ENCODE assay signal across 9 cellular contexts in the genomic region with DNA sequence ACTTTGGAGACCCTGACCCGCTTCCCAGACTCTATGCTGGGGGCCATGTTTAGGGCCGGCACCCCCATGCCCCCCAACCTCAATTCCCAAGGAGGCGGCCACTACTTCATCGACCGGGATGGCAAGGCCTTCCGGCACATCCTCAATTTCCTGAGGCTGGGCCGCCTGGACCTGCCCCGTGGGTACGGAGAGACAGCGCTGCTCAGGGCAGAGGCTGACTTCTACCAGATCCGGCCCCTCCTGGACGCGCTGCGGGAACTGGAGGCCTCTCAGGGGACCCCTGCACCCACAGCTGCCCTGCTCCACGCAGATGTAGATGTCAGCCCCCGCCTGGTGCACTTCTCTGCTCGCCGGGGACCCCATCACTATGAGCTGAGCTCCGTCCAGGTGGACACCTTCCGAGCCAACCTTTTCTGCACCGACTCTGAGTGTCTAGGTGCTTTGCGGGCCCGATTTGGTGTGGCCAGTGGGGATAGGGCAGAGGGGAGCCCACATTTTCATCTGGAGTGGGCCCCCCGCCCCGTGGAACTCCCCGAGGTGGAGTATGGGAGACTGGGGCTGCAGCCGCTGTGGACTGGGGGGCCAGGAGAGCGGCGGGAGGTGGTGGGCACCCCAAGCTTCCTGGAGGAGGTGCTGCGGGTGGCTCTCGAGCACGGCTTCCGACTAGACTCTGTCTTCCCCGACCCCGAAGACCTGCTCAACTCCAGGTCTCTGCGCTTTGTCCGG. TPM values are rescaled to one million over a fixed set of nuclear protein-coding genes. Genes with fewer than 3 reads are reported as not detected.
DNase-seq lines count a peak whose midpoint lies in the region; ATAC-seq, FAIRE-seq and TF ChIP-seq lines count a peak whose summit lies in the region.
"Had no signal": no experiment of that assay in that cellular context is flagged by ENCODE, and none has a peak within 500 bp of the region (broad histone marks: within the 10 kb centered on the region; RNA-seq: fewer than 3 reads in every experiment).

No MANE protein-coding gene starts in this region.

- H3K9ac ChIP-seq in GM12878 (ENCODE audit: control insufficient read depth, insufficient read depth, low read length): peak overlapping the region; percentile 62
- H3K9ac ChIP-seq in mesenchymal stem cell (ENCODE audit: low read length): peak overlapping the region; percentile 99

- H3K36me3 ChIP-seq in GM12878 (ENCODE audit: control insufficient read depth in 2 of 2, insufficient read depth in 2 of 2, low read length in 1 of 2) (peaks cover 2% of the 10 kb centered on the region in 2 experiments; a peak in 2 of 4 replicates), mesenchymal stem cell (ENCODE audit: control insufficient read depth in 1 of 2, insufficient read depth in 2 of 2, low read depth in 1 of 2, low read length in 2 of 2) (no peaks in the 10 kb centered on the region), tibial nerve (no peaks in the 10 kb centered on the region)

- H3K9me3 ChIP-seq in GM12878 (replicated peaks; ENCODE audit: control insufficient read depth, insufficient read depth, low read length) (no peaks in the 10 kb centered on the region), mesenchymal stem cell (ENCODE audit: control insufficient read depth, low read length) (no peaks in the 10 kb centered on the region), tibial nerve (no peaks in the 10 kb centered on the region)

- H4K20me1 ChIP-seq in GM12878 (ENCODE audit: control insufficient read depth, insufficient read depth): no peaks in the 10 kb centered on the region

- H3K27ac ChIP-seq in GM12878 (ENCODE audit: control insufficient read depth, insufficient read depth) (no peak overlapping the region), mesenchymal stem cell (ENCODE audit: low read length, poor library complexity, severe bottlenecking) (no peak overlapping the region), tibial nerve (peak overlapping the region; percentile 91 to 100 (median 96))

- TF ChIP-seq CTCF in GM12878 (IDR thresholded peaks at IDR 0.05 in 2 of 3, conservative IDR thresholded peaks at IDR 0.05 in 1 of 3; ENCODE audit: control insufficient read depth in 2 of 3, extremely low read depth in 1 of 3, insufficient read depth in 1 of 3, low read depth in 3 of 3, low read length in 3 of 3) (no peak), tibial nerve (IDR thresholded peaks at IDR 0.05) (no peak)

- H3K27me3 ChIP-seq in GM12878 (replicated peaks in 1 of 2; ENCODE audit: control insufficient read depth in 2 of 2, insufficient read depth in 2 of 2, low read length in 1 of 2) (no peaks in the 10 kb centered on the region), mesenchymal stem cell (ENCODE audit: control insufficient read depth in 1 of 2, insufficient read depth in 1 of 2, low read length in 2 of 2) (no peaks in the 10 kb centered on the region), tibial nerve (no peaks in the 10 kb centered on the region)

- 90% methylated on average over 28 of the region's 37 CpGs for WGBS in GM12878 (ENCODE audit: insufficient coverage, insufficient replicate concordance, low lambda C conversion rate, missing lambda C conversion rate)
- 92% methylated on average over 37 of the region's 37 CpGs for WGBS in mesenchymal stem cell
- WGBS in tibial nerve, 2 donors: 75 to 78% methylated on average over 37 of the region's 37 CpGs

- H4K91ac ChIP-seq in mesenchymal stem cell (ENCODE audit: low read length): peak overlapping the region; percentile 96

- peak overlapping the region in 1 of 2 experiments; percentile 14 for H3K23ac ChIP-seq in mesenchymal stem cell (ENCODE audit: low read length in 2 of 2)

- H2BK120ac ChIP-seq in mesenchymal stem cell (ENCODE audit: low read depth, low read length): no peak overlapping the region

- TF ChIP-seq POLR2A in GM12878 (IDR thresholded peaks at IDR 0.05; ENCODE audit: low read depth, low read length) (no peak), tibial nerve (IDR thresholded peaks at IDR 0.05) (no peak)

- H3K4ac ChIP-seq in mesenchymal stem cell (ENCODE audit: low read depth in 1 of 2, low read length in 2 of 2): peak overlapping the region in 1 of 2 experiments; percentile 29

- peaks cover 52% of the 10 kb centered on the region for H3K4me1 Mint-ChIP-seq in activated T-cell treated with anti-CD3 and anti-CD28 coated beads, Interleukin-2, amount 50 U/mL, for 24 hours (ENCODE audit: low read depth)

- peak overlapping the region in 1 of 2 experiments; percentile 97 for H3K18ac ChIP-seq in mesenchymal stem cell (ENCODE audit: low read depth in 1 of 2, low read length in 2 of 2)

- no peak for TF ChIP-seq RAD21 in GM12878 (IDR thresholded peaks at IDR 0.05; ENCODE audit: insufficient read depth, low read depth, low read length)

- CTCF ChIA-PET in GM12878 (lab: Yijun Ruan, JAX): interaction anchor here (0.6 to 4.0 kb wide), 10 partner anchors 8 to 335 kb away, joined by 3 to 58 read pairs (median 4); a partner anchor contains a TSS

- no peaks in the 10 kb centered on the region for H3K9me3 Mint-ChIP-seq in activated T-cell treated with anti-CD3 and anti-CD28 coated beads, Interleukin-2, amount 50 U/mL, for 24 hours

- no peak overlapping the region for H2AFZ ChIP-seq in GM12878 (ENCODE audit: control insufficient read depth, low read depth, low read length)
- no peak overlapping the region for H2AFZ ChIP-seq in mesenchymal stem cell (ENCODE audit: low read depth, low read length)

- H3K79me1 ChIP-seq in mesenchymal stem cell (replicated peaks; ENCODE audit: low read length, poor library complexity, severe bottlenecking): peaks cover 33% of the 10 kb centered on the region

- RAD21 ChIA-PET in GM12878 (lab: Charles Lee; ENCODE audit: unreplicated experiment): interaction anchor here (0.6 to 5.0 kb wide), 9 partner anchors 9 to 103 kb away, joined by 3 to 45 read pairs (median 4); a partner anchor contains a TSS

- ATAC-seq in GM12878 (no peak), HG02970 (IDR thresholded peaks at IDR 0.05; ENCODE audit: low FRiP score, unreplicated experiment) (no peak), GM21723 (IDR thresholded peaks at IDR 0.05; ENCODE audit: unreplicated experiment) (no peak)

- peaks cover 38% of the 10 kb centered on the region for H3K36me3 Mint-ChIP-seq in activated T-cell treated with anti-CD3 and anti-CD28 coated beads, Interleukin-2, amount 50 U/mL, for 24 hours (ENCODE audit: low read depth)

- H3K79me2 ChIP-seq in GM12878 (ENCODE audit: control insufficient read depth, insufficient read depth, low read length): peaks cover 7% of the 10 kb centered on the region

- no peak for DNase-seq in activated T-cell treated with anti-CD3 and anti-CD28 coated beads, Interleukin-2, amount 50 U/mL, for 24 hours
- no peak for DNase-seq in activated T-cell treated with anti-CD3 and anti-CD28 coated beads, Interleukin-2, amount 50 U/mL, for 48 hours
- DNase-seq in GM12878 (ENCODE audit: low read depth, low spot score) (no peak), mesenchymal stem cell (no peak), tibial nerve (ENCODE audit: low spot score in 2 of 2) (no peak), NCI-H524 (lab: John Stamatoyannopoulos, UW) (no peak)
- DNase-seq: NCI-H526 treated with DMSO at 0.1 percent for 48 hours had no signal

- peak overlapping the region; percentile 19 for H4K8ac ChIP-seq in mesenchymal stem cell (ENCODE audit: low read length)

- peak overlapping the region; percentile 80 for H2BK15ac ChIP-seq in mesenchymal stem cell (ENCODE audit: low read depth, poor library complexity, severe bottlenecking)

- H3K4me3 ChIP-seq in GM12878 (peak overlapping the region; percentile 88), mesenchymal stem cell (ENCODE audit: insufficient read depth in 1 of 2, low read depth in 1 of 2, low read length in 2 of 2) (peak overlapping the region in 1 of 2 experiments; percentile 95), tibial nerve (peak overlapping the region; percentile 71 to 95 (median 76))

- peak overlapping the region; percentile 93 for H3K4me2 ChIP-seq in GM12878 (ENCODE audit: control insufficient read depth, insufficient read depth)
- H3K4me2 ChIP-seq in mesenchymal stem cell (ENCODE audit: low read length, poor library complexity, severe bottlenecking): peak overlapping the region; percentile 80

- TF ChIP-seq EP300 in GM12878 (IDR thresholded peaks at IDR 0.05; ENCODE audit: borderline replicate concordance in 1 of 2, control insufficient read depth in 1 of 2, low read depth in 2 of 2, low read length in 2 of 2) (no peak), tibial nerve (IDR thresholded peaks at IDR 0.05) (no peak)

- in situ Hi-C loops in GM12878 (cut with MboI): no loop called here

- peak overlapping the region; percentile 90 for H3K27ac Mint-ChIP-seq in activated T-cell treated with anti-CD3 and anti-CD28 coated beads, Interleukin-2, amount 50 U/mL, for 24 hours

- no peaks in the 10 kb centered on the region for H3K27me3 Mint-ChIP-seq in activated T-cell treated with anti-CD3 and anti-CD28 coated beads, Interleukin-2, amount 50 U/mL, for 24 hours

- no peak for FAIRE-seq in GM12878 (lab: Jason Lieb, UNC)

- H2AK5ac ChIP-seq in mesenchymal stem cell (ENCODE audit: low read length, severe bottlenecking): no peak overlapping the region

- SMC1A ChIA-PET in GM12878 (lab: Charles Lee; ENCODE audit: uncharacterized antibody, unreplicated experiment): interaction anchor here (0.7 to 1.9 kb wide), 7 partner anchors 15 to 334 kb away, joined by 3 to 9 read pairs (median 4); a partner anchor contains a TSS

- no peak overlapping the region for H3K14ac ChIP-seq in mesenchymal stem cell (ENCODE audit: low read length in 2 of 2)

- intact Hi-C loops in GM12878 (cut with micrococcal nuclease; ENCODE audit: unreplicated experiment): loop anchor here (5.0 kb wide), 1 partner anchor 84 kb away; a partner anchor contains a TSS

- peak overlapping the region in 1 of 2 experiments; percentile 45 for H2BK12ac ChIP-seq in mesenchymal stem cell (ENCODE audit: low read length in 2 of 2)

- BruUV-seq in GM12878 (replicated peaks; lab: Mats Ljungman, UMichigan): no TSS peak

- POLR2A ChIA-PET in GM12878 (lab: Charles Lee): interaction anchor here (0.7 to 1.3 kb wide), 6 partner anchors 16 to 318 kb away, joined by 3 to 10 read pairs (median 4); a partner anchor contains a TSS

- H3K4me1 ChIP-seq in GM12878 (ENCODE audit: control insufficient read depth, insufficient read depth, low read length): peaks cover 23% of the 10 kb centered on the region
- H3K4me1 ChIP-seq in mesenchymal stem cell (ENCODE audit: control insufficient read depth, insufficient read depth, low read depth, low read length): peaks cover 47% of the 10 kb centered on the region
- peaks cover 0 to 81% (median 48%) of the 10 kb centered on the region in 4 donors for H3K4me1 ChIP-seq in tibial nerve

- H2BK5ac ChIP-seq in mesenchymal stem cell (ENCODE audit: low read depth, low read length, poor library complexity, severe bottlenecking): no peak overlapping the region

- peak overlapping the region; percentile 80 for H3K4me3 Mint-ChIP-seq in activated T-cell treated with anti-CD3 and anti-CD28 coated beads, Interleukin-2, amount 50 U/mL, for 24 hours

RNA-seq across cellular contexts. Expression of a gene that starts 1.1 kb away (rescaled TPM):
- total RNA-seq in GM12878 (2013; cell fraction: nucleolus; rRNA removed): 3.4 and 4.1 TPM in 2 replicates
- total RNA-seq in GM12878 (2014; rRNA removed) (3.8 and 4.5 TPM in 2 replicates), GM12878 (2014; rRNA removed; fragmentation: Illumina TruSeq; extraction: Trizol) (1.8 and 1.9 TPM in 2 replicates), GM12878 (2021) (4.7 and 5.0 TPM in 2 replicates), tibial nerve (10 to 100 TPM; 25.3 to 35.4 (median 28.7) TPM)
- 2.2 TPM for polyA plus RNA-seq in GM12878 (2011; ENCODE audit: low read depth)
- polyA plus RNA-seq in GM12878 (2011; rRNA removed) (4.4 and 7.3 TPM in 2 replicates), GM12878 (2014; fragmentation: Illumina TruSeq; extraction: Trizol) (2.8 and 3.0 TPM in 2 replicates), GM12878 (2014; fragmentation: Nextera tagmentation; extraction: Ambion mirVana) (under 1 TPM; 0.05 to 0.09 TPM), GM12878 (2014; rRNA removed) (4.7 and 5.1 TPM in 2 replicates), GM12878 (2016; fragmentation: Nextera tagmentation; extraction: Ambion mirVana) (1 to 10 TPM; 1.9 to 2.7 TPM)
- polyA plus RNA-seq in GM12878 (2011; cell fraction: cytosol; rRNA removed): 7.7 and 8.6 TPM in 2 replicates
- polyA plus RNA-seq in GM12878 (2011; cell fraction: nucleus; rRNA removed): 12.8 and 14.0 TPM in 2 replicates
- polyA plus RNA-seq in GM12878 (2012): 3.7 and 6.1 TPM in 2 replicates
- 5.3 and 9.8 TPM in 2 replicates for polyA minus RNA-seq in GM12878 (2011; rRNA and poly(A)+ RNA removed)
- polyA minus RNA-seq in GM12878 (2011; cell fraction: cytosol; rRNA and poly(A)+ RNA removed): 2.7 and 2.8 TPM in 2 replicates
- 7.3 and 9.4 TPM in 2 replicates for polyA minus RNA-seq in GM12878 (2011; cell fraction: nucleus; rRNA and poly(A)+ RNA removed)
- 7.1 TPM for polyA plus RNA-seq in mesenchymal stem cell (2013, experiment 1 of 2)
- polyA plus RNA-seq in mesenchymal stem cell (2013, experiment 2 of 2): 6.8 TPM

RNA-seq across cellular contexts. Expression of a gene that starts 1.9 kb away (rescaled TPM):
- not detected in 2 replicates for total RNA-seq in GM12878 (2013; cell fraction: nucleolus; rRNA removed)
- total RNA-seq in GM12878 (2014; rRNA removed): 0.28 TPM in 1 of 2 replicates, not detected in the other
- total RNA-seq in GM12878 (2014; rRNA removed; fragmentation: Illumina TruSeq; extraction: Trizol): not detected in 2 replicates
- total RNA-seq in GM12878 (2021): not detected in 2 replicates
- not detected for polyA plus RNA-seq in GM12878 (2011; ENCODE audit: low read depth)
- polyA plus RNA-seq in GM12878 (2011; rRNA removed): 0.05 TPM in 1 of 2 replicates, not detected in the other
- not detected in 2 replicates for polyA plus RNA-seq in GM12878 (2011; cell fraction: cytosol; rRNA removed)
- not detected in 2 replicates for polyA plus RNA-seq in GM12878 (2011; cell fraction: nucleus; rRNA removed)
- not detected in 2 replicates for polyA plus RNA-seq in GM12878 (2012)
- not detected in 2 replicates for polyA plus RNA-seq in GM12878 (2014; fragmentation: Illumina TruSeq; extraction: Trizol)
- polyA plus RNA-seq in GM12878 (2014; fragmentation: Nextera tagmentation; extraction: Ambion mirVana): not detected
- polyA plus RNA-seq in GM12878 (2014; rRNA removed): not detected in 2 replicates
- polyA plus RNA-seq in GM12878 (2016; fragmentation: Nextera tagmentation; extraction: Ambion mirVana): not detected
- 0.15 TPM in 1 of 2 replicates, not detected in the other for polyA minus RNA-seq in GM12878 (2011; rRNA and poly(A)+ RNA removed)
- not detected in 2 replicates for polyA minus RNA-seq in GM12878 (2011; cell fraction: cytosol; rRNA and poly(A)+ RNA removed)
- polyA minus RNA-seq in GM12878 (2011; cell fraction: nucleus; rRNA and poly(A)+ RNA removed): not detected in 2 replicates
- polyA plus RNA-seq in mesenchymal stem cell (2013, experiment 1 of 2): not detected
- polyA plus RNA-seq in mesenchymal stem cell (2013, experiment 2 of 2): not detected
- total RNA-seq in tibial nerve: not detected

RNA-seq across cellular contexts. Expression of a gene that starts 16.7 kb away (rescaled TPM):
- 152 and 161 TPM in 2 replicates for total RNA-seq in GM12878 (2013; cell fraction: nucleolus; rRNA removed)
- 120 and 140 TPM in 2 replicates for total RNA-seq in GM12878 (2014; rRNA removed)
- 65.4 and 66.6 TPM in 2 replicates for total RNA-seq in GM12878 (2014; rRNA removed; fragmentation: Illumina TruSeq; extraction: Trizol)
- 245 and 257 TPM in 2 replicates for total RNA-seq in GM12878 (2021)
- polyA plus RNA-seq in GM12878 (2011; ENCODE audit: low read depth): 123 TPM
- 64.6 and 95.4 TPM in 2 replicates for polyA plus RNA-seq in GM12878 (2011; rRNA removed)
- polyA plus RNA-seq in GM12878 (2011; cell fraction: cytosol; rRNA removed): 94.0 and 108 TPM in 2 replicates
- 250 and 276 TPM in 2 replicates for polyA plus RNA-seq in GM12878 (2011; cell fraction: nucleus; rRNA removed)
- polyA plus RNA-seq in GM12878 (2012): 149 and 170 TPM in 2 replicates
- 32.7 and 72.6 TPM in 2 replicates for polyA plus RNA-seq in GM12878 (2014; fragmentation: Illumina TruSeq; extraction: Trizol)
- 10 to 100 TPM in 1 of 2 experiments, 1 to 10 TPM in 1; 5.7 to 25.2 TPM for polyA plus RNA-seq in GM12878 (2014; fragmentation: Nextera tagmentation; extraction: Ambion mirVana)
- 143 and 159 TPM in 2 replicates for polyA plus RNA-seq in GM12878 (2014; rRNA removed)
- polyA plus RNA-seq in GM12878 (2016; fragmentation: Nextera tagmentation; extraction: Ambion mirVana): 100 to 1,000 TPM; 148 TPM
- polyA minus RNA-seq in GM12878 (2011; rRNA and poly(A)+ RNA removed): 48.6 and 107 TPM in 2 replicates
- polyA minus RNA-seq in GM12878 (2011; cell fraction: cytosol; rRNA and poly(A)+ RNA removed): 46.0 and 53.7 TPM in 2 replicates
- 50.3 and 70.3 TPM in 2 replicates for polyA minus RNA-seq in GM12878 (2011; cell fraction: nucleus; rRNA and poly(A)+ RNA removed)
- polyA plus RNA-seq in mesenchymal stem cell (2013, experiment 1 of 2): 5.8 TPM
- polyA plus RNA-seq in mesenchymal stem cell (2013, experiment 2 of 2): 8.4 TPM
- total RNA-seq in tibial nerve: 10 to 100 TPM in 3 of 4 donors, 1 to 10 TPM in 1; 8.1 to 33.1 (median 11.2) TPM

RNA-seq across cellular contexts. Expression of a gene that starts 23.9 kb away (rescaled TPM):
- total RNA-seq in GM12878 (2013; cell fraction: nucleolus; rRNA removed): 37.7 and 42.5 TPM in 2 replicates
- total RNA-seq in GM12878 (2014; rRNA removed) (12.5 and 16.0 TPM in 2 replicates), GM12878 (2014; rRNA removed; fragmentation: Illumina TruSeq; extraction: Trizol) (8.2 and 8.7 TPM in 2 replicates), GM12878 (2021) (32.7 and 41.9 TPM in 2 replicates), tibial nerve (10 to 100 TPM; 16.2 to 40.2 (median 27.5) TPM)
- polyA plus RNA-seq in GM12878 (2011; ENCODE audit: low read depth): 8.0 TPM
- polyA plus RNA-seq in GM12878 (2011; rRNA removed) (6.1 and 11.3 TPM in 2 replicates), GM12878 (2014; fragmentation: Illumina TruSeq; extraction: Trizol) (9.1 and 14.2 TPM in 2 replicates), GM12878 (2014; fragmentation: Nextera tagmentation; extraction: Ambion mirVana) (under 1 TPM; 0.03 to 0.26 TPM), GM12878 (2014; rRNA removed) (25.2 and 33.0 TPM in 2 replicates), GM12878 (2016; fragmentation: Nextera tagmentation; extraction: Ambion mirVana) (1 to 10 TPM; 2.9 to 3.6 TPM)
- polyA plus RNA-seq in GM12878 (2011; cell fraction: cytosol; rRNA removed): 13.5 and 14.1 TPM in 2 replicates
- 156 and 203 TPM in 2 replicates for polyA plus RNA-seq in GM12878 (2011; cell fraction: nucleus; rRNA removed)
- polyA plus RNA-seq in GM12878 (2012): 18.3 and 19.2 TPM in 2 replicates
- polyA minus RNA-seq in GM12878 (2011; rRNA and poly(A)+ RNA removed): 14.3 and 14.5 TPM in 2 replicates
- polyA minus RNA-seq in GM12878 (2011; cell fraction: cytosol; rRNA and poly(A)+ RNA removed): 5.2 and 10.1 TPM in 2 replicates
- 39.9 and 57.1 TPM in 2 replicates for polyA minus RNA-seq in GM12878 (2011; cell fraction: nucleus; rRNA and poly(A)+ RNA removed)
- polyA plus RNA-seq in mesenchymal stem cell (2013, experiment 1 of 2): 9.9 TPM
- 8.3 TPM for polyA plus RNA-seq in mesenchymal stem cell (2013, experiment 2 of 2)

RNA-seq across cellular contexts. Expression of a gene that starts 27.8 kb away (rescaled TPM):
- total RNA-seq in GM12878 (2013; cell fraction: nucleolus; rRNA removed): 2.7 and 3.9 TPM in 2 replicates
- total RNA-seq in GM12878 (2014; rRNA removed) (0.54 and 1.1 TPM in 2 replicates), GM12878 (2014; rRNA removed; fragmentation: Illumina TruSeq; extraction: Trizol) (0.18 and 0.94 TPM in 2 replicates), GM12878 (2021) (0.77 and 2.0 TPM in 2 replicates), tibial nerve (1 to 10 TPM; 2.4 to 9.8 (median 6.0) TPM)
- polyA plus RNA-seq in GM12878 (2011; ENCODE audit: low read depth): 1.2 TPM
- polyA plus RNA-seq in GM12878 (2011; rRNA removed) (0.19 and 0.22 TPM in 2 replicates), GM12878 (2014; fragmentation: Illumina TruSeq; extraction: Trizol) (0.21 and 0.60 TPM in 2 replicates), GM12878 (2014; fragmentation: Nextera tagmentation; extraction: Ambion mirVana) (under 1 TPM; 0.06 to 0.11 TPM), GM12878 (2014; rRNA removed) (1.0 and 2.5 TPM in 2 replicates), GM12878 (2016; fragmentation: Nextera tagmentation; extraction: Ambion mirVana) (1 to 10 TPM in 1 of 2 experiments, under 1 TPM in 1; 0.63 to 1.2 TPM)
- 0.28 and 0.60 TPM in 2 replicates for polyA plus RNA-seq in GM12878 (2011; cell fraction: cytosol; rRNA removed)
- polyA plus RNA-seq in GM12878 (2011; cell fraction: nucleus; rRNA removed): 0.95 and 1.1 TPM in 2 replicates
- 1.2 and 1.6 TPM in 2 replicates for polyA plus RNA-seq in GM12878 (2012)
- polyA minus RNA-seq in GM12878 (2011; rRNA and poly(A)+ RNA removed): 0.29 and 0.41 TPM in 2 replicates
- polyA minus RNA-seq in GM12878 (2011; cell fraction: cytosol; rRNA and poly(A)+ RNA removed): 0.94 TPM in 1 of 2 replicates, not detected in the other
- 0.10 and 0.36 TPM in 2 replicates for polyA minus RNA-seq in GM12878 (2011; cell fraction: nucleus; rRNA and poly(A)+ RNA removed)
- polyA plus RNA-seq in mesenchymal stem cell (2013, experiment 1 of 2): 0.04 TPM
- polyA plus RNA-seq in mesenchymal stem cell (2013, experiment 2 of 2): not detected

Comparison
In these comparisons a context has a peak if more than half of its experiments do, and no peak if none do; other contexts are left out.
1. H3K27ac ChIP-seq: peak in tibial nerve (4 of 4); none in GM12878 (single experiment) and mesenchymal stem cell (single experiment).
2. RNA of a gene that starts 1.1 kb away (total RNA-seq): 25.3 to 35.4 TPM in tibial nerve; 1.8 to 5.0 TPM in GM12878; every median in the first group is over 4 times any median in the second.